ENCODE assay signal across 1 cellular context in genomic region chr1:6070450-6070974, GRCh38.
TF ChIP-seq lines count a peak whose summit lies in the region.

No MANE protein-coding gene starts in this region.

TF ChIP-seq in K562, 482 proteins besides CTCF, POLR2A, EP300 and RAD21 (continued from another document):
- TF ChIP-seq ZNF609 (CRISPR knock-in tag; IDR thresholded peaks at IDR 0.05; ENCODE audit: borderline replicate concordance) = no peak
- no peak for TF ChIP-seq POLR2AphosphoS5 (IDR thresholded peaks at IDR 0.05; ENCODE audit: control insufficient read depth, insufficient read depth, low read depth, low read length)
- TF ChIP-seq PRDM10 (IDR thresholded peaks at IDR 0.05; ENCODE audit: partially characterized antibody) = no peak
- no peak for TF ChIP-seq MITF (IDR thresholded peaks at IDR 0.05)
- TF ChIP-seq HMGXB4 (CRISPR knock-in tag; IDR thresholded peaks at IDR 0.05) = no peak
- TF ChIP-seq ZNF76 (CRISPR knock-in tag; IDR thresholded peaks at IDR 0.05; ENCODE audit: borderline replicate concordance) = no peak
- TF ChIP-seq ZNF280B (CRISPR knock-in tag; IDR thresholded peaks at IDR 0.05) = no peak
- peak; percentile 90 for TF ChIP-seq BCOR (IDR thresholded peaks at IDR 0.05)
- TF ChIP-seq ZBED1 (IDR thresholded peaks at IDR 0.05) = no peak
- no peak for TF ChIP-seq FOS (IDR thresholded peaks at IDR 0.05; ENCODE audit: extremely low read depth, insufficient read length)
- peak; percentile 85 for TF ChIP-seq RBM25 (IDR thresholded peaks at IDR 0.05; ENCODE audit: low read depth, low read length, severe bottlenecking)
- TF ChIP-seq TGIF2 (CRISPR knock-in tag; IDR thresholded peaks at IDR 0.05) = no peak
- no peak for TF ChIP-seq CREBBP (IDR thresholded peaks at IDR 0.05; ENCODE audit: low read depth, low read length)
- TF ChIP-seq ZNF384 (IDR thresholded peaks at IDR 0.05; ENCODE audit: low read depth, low read length) = no peak
- 0 out of 2 replicates have a peak, but pooled peaks have one; percentile 30 for TF ChIP-seq SMARCA5 (IDR thresholded peaks at IDR 0.05)
- no peak for TF ChIP-seq RBM34 (IDR thresholded peaks at IDR 0.05; ENCODE audit: borderline replicate concordance, insufficient read depth, low read length)
TF ChIP-seq in K562: peak in this region for 8.
